ENCODE assay signal across 11 cellular contexts in the genomic region with DNA sequence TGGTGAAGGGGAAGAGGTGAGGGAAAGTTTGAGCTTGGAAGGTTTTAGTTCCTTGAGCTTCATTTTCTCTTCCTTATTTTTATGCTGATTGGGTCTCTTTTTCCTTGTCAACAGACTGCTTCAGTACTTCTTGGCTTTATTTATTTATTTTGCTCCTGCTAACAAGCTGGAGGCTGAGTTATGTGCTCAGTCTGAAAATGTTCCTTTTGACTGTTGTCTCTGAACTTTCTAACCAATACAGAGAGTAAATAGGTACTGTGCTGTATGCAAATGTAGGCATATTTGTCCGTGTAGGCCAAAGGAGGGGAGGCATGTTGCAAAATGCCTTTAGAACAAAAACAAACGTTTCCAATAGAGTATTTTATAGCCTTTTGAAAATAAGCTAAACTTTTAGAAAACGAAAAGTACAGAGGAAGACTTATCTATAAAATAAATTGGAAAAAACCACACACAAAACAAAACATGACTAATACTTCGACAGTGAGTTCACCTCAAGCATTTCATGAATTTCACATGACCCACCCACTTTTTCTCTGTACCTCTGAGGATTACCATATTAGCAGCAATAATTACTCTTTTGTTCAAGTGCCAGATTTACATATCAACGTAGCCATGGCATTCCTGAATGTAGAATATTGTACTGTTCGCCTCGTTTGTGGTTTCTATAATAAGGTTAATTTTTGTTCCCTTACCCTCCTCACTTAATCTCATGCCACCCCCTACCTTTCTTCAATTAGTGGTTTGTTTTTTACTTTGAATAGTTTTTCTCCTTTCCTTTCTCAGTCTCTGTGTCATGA. TPM values are rescaled to one million over a fixed set of nuclear protein-coding genes. Genes with fewer than 3 reads are reported as not detected.
A peak's percentile ranks its signal among the peaks of the same experiment; 100 is the strongest.
DNase-seq lines count a peak whose midpoint lies in the region; ATAC-seq lines count a peak whose summit lies in the region.
"Had no signal": no experiment of that assay in that cellular context is flagged by ENCODE, and none has a peak within 500 bp of the region (broad histone marks: within the 10 kb centered on the region; RNA-seq: fewer than 3 reads in every experiment).

No MANE protein-coding gene starts in this region.

- 48% methylated on average over 7 of the region's 7 CpGs for WGBS in urinary bladder

- H3K9me3 ChIP-seq in HUES48 (ENCODE audit: control insufficient read depth, insufficient read depth, low read length): no peaks in the 10 kb centered on the region

- H3K4me1 Mint-ChIP-seq in activated T-cell treated with anti-CD3 and anti-CD28 coated beads, Interleukin-2, amount 50 U/mL, for 72 hours (ENCODE audit: low read depth): peaks cover 49% of the 10 kb centered on the region
- H3K4me1 Mint-ChIP-seq in dendritic cell treated with granulocyte-macrophage colony-stimulating factor and Interleukin-4, amounts not matched to agents 40 ng/mL and 50 ng/mL, for 4 days (ENCODE audit: low read depth): peaks cover 61% of the 10 kb centered on the region

- peak in 1 of 2 donors; percentile 7 for DNase-seq in activated T-cell treated with anti-CD3 and anti-CD28 coated beads, Interleukin-2, amount 50 U/mL, for 72 hours
- no peak for DNase-seq in activated T-cell treated with anti-CD3 and anti-CD28 coated beads, Interleukin-2, amount 50 U/mL, for 48 hours
- DNase-seq in RKO (ENCODE audit: low spot score) (no peak), DMS 273 (lab: John Stamatoyannopoulos, UW; ENCODE audit: unreplicated experiment) (no peak)
- no peak for DNase-seq in activated CD4-positive, alpha-beta T cell treated with anti-CD3 and anti-CD28 coated beads for 4 hours
- DNase-seq: COR-L47; stimulated activated naive CD4-positive, alpha-beta T cell had no signal

- no peaks in the 10 kb centered on the region for H3K36me3 ChIP-seq in HUES48 (ENCODE audit: control insufficient read depth, insufficient read depth, low read length)
- no peaks in the 10 kb centered on the region for H3K36me3 ChIP-seq in urinary bladder (ENCODE audit: insufficient read depth)

- H3K4me1 ChIP-seq in HUES48 (ENCODE audit: control insufficient read depth, insufficient read depth, low read length) (peaks cover 12% of the 10 kb centered on the region), urinary bladder (ENCODE audit: insufficient read depth) (no peaks in the 10 kb centered on the region)

- no peaks in the 10 kb centered on the region for H3K9me3 Mint-ChIP-seq in activated T-cell treated with anti-CD3 and anti-CD28 coated beads, Interleukin-2, amount 50 U/mL, for 72 hours
- H3K9me3 Mint-ChIP-seq in dendritic cell treated with granulocyte-macrophage colony-stimulating factor and Interleukin-4, amounts not matched to agents 40 ng/mL and 50 ng/mL, for 4 days: no peaks in the 10 kb centered on the region

- peak overlapping the region; percentile 40 for H3K27ac ChIP-seq in HUES48 (ENCODE audit: low read depth, low read length)
- peak overlapping the region; percentile 23 for H3K27ac ChIP-seq in urinary bladder (ENCODE audit: low read depth)

- H3K4me3 Mint-ChIP-seq in activated T-cell treated with anti-CD3 and anti-CD28 coated beads, Interleukin-2, amount 50 U/mL, for 72 hours: peak overlapping the region; percentile 65 to 87
- H3K4me3 Mint-ChIP-seq in dendritic cell treated with granulocyte-macrophage colony-stimulating factor and Interleukin-4, amounts not matched to agents 40 ng/mL and 50 ng/mL, for 4 days: peak overlapping the region; percentile 56

- peak overlapping the region; percentile 98 for H3K27ac Mint-ChIP-seq in activated T-cell treated with anti-CD3 and anti-CD28 coated beads, Interleukin-2, amount 50 U/mL, for 72 hours
- peak overlapping the region; percentile 83 for H3K27ac Mint-ChIP-seq in dendritic cell treated with granulocyte-macrophage colony-stimulating factor and Interleukin-4, amounts not matched to agents 40 ng/mL and 50 ng/mL, for 4 days

- H3K9ac ChIP-seq in HUES48 (ENCODE audit: low read depth, low read length): no peak overlapping the region

- intact Hi-C loops in dendritic cell treated with granulocyte-macrophage colony-stimulating factor and Interleukin-4, amounts not matched to agents 40 ng/mL and 50 ng/mL, for 4 days (cut with micrococcal nuclease): no loop called here

- ATAC-seq in activated T-cell treated with anti-CD3 and anti-CD28 coated beads, Interleukin-2, amount 50 U/mL, for 72 hours (replicated peaks in 1 of 2): peak; percentile 43 to 46
- ATAC-seq: Right ventricle myocardium inferior had no signal

- no peaks in the 10 kb centered on the region for H3K27me3 ChIP-seq in HUES48 (ENCODE audit: control insufficient read depth, insufficient read depth, low read length)

- H3K36me3 Mint-ChIP-seq in activated T-cell treated with anti-CD3 and anti-CD28 coated beads, Interleukin-2, amount 50 U/mL, for 72 hours (ENCODE audit: insufficient read depth in 2 of 2): peaks cover 0 to 2% of the 10 kb centered on the region in 2 donors
- peaks cover 7% of the 10 kb centered on the region for H3K36me3 Mint-ChIP-seq in dendritic cell treated with granulocyte-macrophage colony-stimulating factor and Interleukin-4, amounts not matched to agents 40 ng/mL and 50 ng/mL, for 4 days (ENCODE audit: low read depth)

- no peak overlapping the region for H3K4me3 ChIP-seq in HUES48 (ENCODE audit: low read depth, low read length)
- no peak overlapping the region for H3K4me3 ChIP-seq in urinary bladder (ENCODE audit: low read depth, low read length)

- H3K27me3 Mint-ChIP-seq in activated T-cell treated with anti-CD3 and anti-CD28 coated beads, Interleukin-2, amount 50 U/mL, for 72 hours (ENCODE audit: low read depth): no peaks in the 10 kb centered on the region
- no peaks in the 10 kb centered on the region for H3K27me3 Mint-ChIP-seq in dendritic cell treated with granulocyte-macrophage colony-stimulating factor and Interleukin-4, amounts not matched to agents 40 ng/mL and 50 ng/mL, for 4 days

RNA-seq across cellular contexts. Expression of a gene that starts 4.7 kb away (rescaled TPM):
- 10 to 100 TPM; 27.7 to 32.7 TPM for total RNA-seq in activated T-cell treated with anti-CD3 and anti-CD28 coated beads, Interleukin-2, amount 50 U/mL, for 72 hours
- total RNA-seq in urinary bladder: 39.0 TPM
- polyA plus RNA-seq in urinary bladder: 29.7 TPM

RNA-seq across cellular contexts. Expression of a gene that starts 44.3 kb away (rescaled TPM):
- 100 to 1,000 TPM; 105 to 129 TPM for total RNA-seq in activated T-cell treated with anti-CD3 and anti-CD28 coated beads, Interleukin-2, amount 50 U/mL, for 72 hours
- 31.8 TPM for total RNA-seq in urinary bladder
- 11.1 TPM for polyA plus RNA-seq in urinary bladder
